In the genomic region with DNA sequence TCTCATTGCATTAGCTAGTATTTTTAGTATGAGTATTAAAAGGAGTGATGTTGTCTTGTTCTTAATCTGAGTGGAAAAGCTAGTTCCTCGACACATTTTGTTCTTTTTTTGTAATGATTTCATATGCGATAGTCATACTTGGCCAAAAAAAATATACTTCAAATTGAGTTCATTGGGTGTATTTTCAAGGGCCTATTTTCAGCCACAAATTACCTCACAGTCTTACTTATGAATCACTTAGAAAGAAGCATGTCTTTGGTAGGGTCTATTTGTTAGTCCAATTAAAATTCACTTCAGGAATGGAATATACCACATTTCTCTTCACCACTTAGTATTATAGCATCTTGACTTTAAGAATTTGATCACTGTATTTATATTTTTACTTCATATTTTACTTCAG, we compare ENCODE assay signal across 9 cellular contexts.
"Had no signal": no experiment of that assay in that cellular context is flagged by ENCODE, and none has a peak within 500 bp of the region (broad histone marks: within the 10 kb centered on the region; RNA-seq: fewer than 3 reads in every experiment).

No MANE protein-coding gene starts in this region.

- H2AFZ ChIP-seq: GM23248 had no signal

- H3K4me3 Mint-ChIP-seq: H9 had no signal

- H3K9me3 Mint-ChIP-seq: H9 had no signal

- FAIRE-seq: H1, H54, HTR-8/SVneo, K562 had no signal

- H3K4me1 Mint-ChIP-seq: H9 had no signal

- H3K27ac Mint-ChIP-seq: H9 had no signal

- DNase-seq: GM23248, H9, HCEC 1CT, IMR-90, KG1 had no signal

- H3K9ac ChIP-seq: GM23248 had no signal

- H3K4me3 ChIP-seq: GM23248, K562 had no signal

- H3K27ac ChIP-seq: GM23248 had no signal
